In genomic region chr13:96966415-96967102, GRCh38 we compare ENCODE assay signal across 17 cellular contexts. TPM values are rescaled to one million over a fixed set of nuclear protein-coding genes. Genes with fewer than 3 reads are reported as not detected.
DNase-seq lines count a peak whose midpoint lies in the region; ATAC-seq, FAIRE-seq and TF ChIP-seq lines count a peak whose summit lies in the region.
"Had no signal": no experiment of that assay in that cellular context is flagged by ENCODE, and none has a peak within 500 bp of the region (broad histone marks: within the 10 kb centered on the region; RNA-seq: fewer than 3 reads in every experiment).

No MANE protein-coding gene starts in this region.

- H3K9me3 ChIP-seq in OCI-LY3 (ENCODE audit: insufficient read depth, low read length): no peaks in the 10 kb centered on the region

- no peaks in the 10 kb centered on the region for H3K36me3 Mint-ChIP-seq in HFFc6 (ENCODE audit: low read depth)

- H3K4me3 ChIP-seq in OCI-LY3 (ENCODE audit: low read length): peak overlapping the region; percentile 79
- H3K4me3 ChIP-seq: GM23248 had no signal

- no peak overlapping the region for H3K27ac Mint-ChIP-seq in HFFc6
- H3K27ac Mint-ChIP-seq: CD4-positive, alpha-beta memory T cell; H9 had no signal

- DNase-seq in H54 (ENCODE audit: insufficient read length, low spot score) (no peak), HFFc6 (no peak), cerebellum (ENCODE audit: low spot score) (no peak)
- no peak for DNase-seq in activated naive CD4-positive, alpha-beta T cell treated with anti-CD3 and anti-CD28 coated beads, Interleukin-2, amount 50 U/mL, for 16 hours
- DNase-seq: C1 segment of cervical spinal cord; Calu3; CD4-positive, alpha-beta memory T cell; COR-L47; DMS79 treated with DMSO at 0.1 percent for 48 hours had no signal

- H3K79me2 ChIP-seq in OCI-LY3 (ENCODE audit: low read length): no peaks in the 10 kb centered on the region

- FAIRE-seq in H54 (lab: Jason Lieb, UNC): peak; percentile 23
- FAIRE-seq: GM12892, H1 had no signal

- TF ChIP-seq POLR2A in H54 (IDR thresholded peaks at IDR 0.05; ENCODE audit: low read depth, low read length): no peak

- H3K4me2 ChIP-seq in OCI-LY3 (ENCODE audit: low read length): peak overlapping the region; percentile 72

- peak overlapping the region; percentile 90 for H2AFZ ChIP-seq in OCI-LY3 (ENCODE audit: low read depth, low read length)
- H2AFZ ChIP-seq: GM23248 had no signal

- H3K4me1 ChIP-seq in OCI-LY3 (ENCODE audit: low read length): peaks cover 6% of the 10 kb centered on the region

- peaks cover 7% of the 10 kb centered on the region; the same call in 1 of the 2 replicates for H3K27me3 ChIP-seq in OCI-LY3 (ENCODE audit: low read depth, low read length)

- no peak for ATAC-seq in HG03175 (IDR thresholded peaks at IDR 0.05; ENCODE audit: unreplicated experiment)

- no peaks in the 10 kb centered on the region for H4K20me1 ChIP-seq in OCI-LY3 (ENCODE audit: insufficient read depth, low read length)

- no peaks in the 10 kb centered on the region for H3K36me3 ChIP-seq in OCI-LY3 (replicated peaks; ENCODE audit: low read depth, low read length)

- H3K9ac ChIP-seq in OCI-LY3 (ENCODE audit: low read length): peak overlapping the region; percentile 45; the same call in 1 of the 2 replicates
- H3K9ac ChIP-seq: GM23248 had no signal

- peaks cover 3% of the 10 kb centered on the region for H3K27me3 Mint-ChIP-seq in HFFc6 (ENCODE audit: insufficient read depth)
- H3K27me3 Mint-ChIP-seq: CD4-positive, alpha-beta memory T cell had no signal

- H3K27ac ChIP-seq in OCI-LY3 (ENCODE audit: low read length): no peak overlapping the region
- H3K27ac ChIP-seq: GM23248 had no signal

- no peaks in the 10 kb centered on the region for H3K4me1 Mint-ChIP-seq in HFFc6 (ENCODE audit: low read depth)
- H3K4me1 Mint-ChIP-seq: CD4-positive, alpha-beta memory T cell had no signal

- H3K4me3 Mint-ChIP-seq in HFFc6: peak overlapping the region; percentile 73; the same call in 1 of the 2 replicates
- H3K4me3 Mint-ChIP-seq: CD4-positive, alpha-beta memory T cell; H9 had no signal

- H3K9me3 Mint-ChIP-seq in HFFc6: peaks cover 8% of the 10 kb centered on the region; the same call in 1 of the 2 replicates

- TF ChIP-seq CTCF in HFFc6 (IDR thresholded peaks at IDR 0.05) (no peak), OCI-LY3 (IDR thresholded peaks at IDR 0.05; ENCODE audit: low read depth, low read length) (no peak)

RNA-seq across cellular contexts. Expression of gene OXGR1, which starts 27.7 kb away (rescaled TPM):
- total RNA-seq in HFFc6 (2021; fragmentation: NEBNext Ultra II Directional; extraction: Animal tissue kit (Norgen Biotek cat#: 25700)): not detected
- 1.00 TPM for total RNA-seq in cerebellum
- total RNA-seq: A172; A673; CD4-positive, alpha-beta memory T cell; GM23248; H9 had no signal
